1 cellular context compared by ENCODE assay signal in genomic region chr4:99202094-99202493, GRCh38.
A peak's percentile ranks its signal among the peaks of the same experiment; 100 is the strongest.
TF ChIP-seq lines count a peak whose summit lies in the region.

No MANE protein-coding gene starts in this region.

TF ChIP-seq in HepG2, 621 proteins besides CTCF, POLR2A, EP300 and RAD21 (continued from another document):
- TF ChIP-seq HNF1B (CRISPR knock-in tag; IDR thresholded peaks at IDR 0.05) (no peak), ZMYM4 (CRISPR knock-in tag; IDR thresholded peaks at IDR 0.05) (0 out of 2 replicates have a peak, but pooled peaks have one; percentile 33), ZMYM3 (CRISPR knock-in tag; IDR thresholded peaks at IDR 0.05) (no peak), PRDM15 (CRISPR knock-in tag; IDR thresholded peaks at IDR 0.05) (peak; percentile 82; the same call in 1 of the 2 replicates), ZNF382 (CRISPR knock-in tag; IDR thresholded peaks at IDR 0.05; ENCODE audit: borderline replicate concordance) (no peak), TCF7L2 (IDR thresholded peaks at IDR 0.05; ENCODE audit: low read depth, low read length) (no peak), BHLHE40 (IDR thresholded peaks at IDR 0.05; ENCODE audit: low read length) (no peak), SNAPC5 (CRISPR knock-in tag; IDR thresholded peaks at IDR 0.05; ENCODE audit: borderline replicate concordance) (no peak), ATF3 (CRISPR knock-in tag; IDR thresholded peaks at IDR 0.05) (no peak), RFXANK (CRISPR knock-in tag; IDR thresholded peaks at IDR 0.05) (no peak), ZNF354B (CRISPR knock-in tag; IDR thresholded peaks at IDR 0.05) (no peak), FOXO4 (CRISPR knock-in tag; conservative IDR thresholded peaks at IDR 0.05) (no peak), MED1 (CRISPR knock-in tag; IDR thresholded peaks at IDR 0.05) (no peak), SMARCC2 (IDR thresholded peaks at IDR 0.05) (no peak), FOXA1 (IDR thresholded peaks at IDR 0.05) (no peak), FOXA1 (CRISPR knock-in tag; IDR thresholded peaks at IDR 0.05) (peak; percentile 39; the same call in 1 of the 2 replicates), ZNF75D (CRISPR knock-in tag; IDR thresholded peaks at IDR 0.05; ENCODE audit: borderline replicate concordance) (no peak)
